Comparison of ENCODE assay signal across 11 cellular contexts in genomic region chr3:49352286-49352685, GRCh38. TPM values are rescaled to one million over a fixed set of nuclear protein-coding genes. Genes with fewer than 3 reads are reported as not detected.
DNase-seq lines count a peak whose midpoint lies in the region; ATAC-seq and TF ChIP-seq lines count a peak whose summit lies in the region.
"Had no signal": no experiment of that assay in that cellular context is flagged by ENCODE, and none has a peak within 500 bp of the region (broad histone marks: within the 10 kb centered on the region; RNA-seq: fewer than 3 reads in every experiment).

No MANE protein-coding gene starts in this region.

- peak overlapping the region in 5 of 6 donors; percentile 3 to 88 (median 47) for H3K27ac Mint-ChIP-seq in naive B cell
- H3K27ac Mint-ChIP-seq: activated naive CD4-positive, alpha-beta T cell treated with anti-CD3 and anti-CD28 coated beads, Interleukin-2, amount 10 ng/mL, durations not matched to agents 7 days and 5 days had no signal

- H3K4me1 ChIP-seq in right atrium auricular region = peaks cover 0 to 10% of the 10 kb centered on the region in 2 donors
- H3K4me1 ChIP-seq in upper lobe of right lung = peaks cover 51% of the 10 kb centered on the region

- H3K9me3 ChIP-seq in right atrium auricular region (no peaks in the 10 kb centered on the region), upper lobe of right lung (no peaks in the 10 kb centered on the region)

- DNase-seq in right atrium auricular region (ENCODE audit: low spot score) (no peak), Right ventricle myocardium inferior (ENCODE audit: missing footprints) (no peak), naive B cell (no peak), upper lobe of right lung (no peak)
- DNase-seq: activated naive CD4-positive, alpha-beta T cell treated with anti-CD3 and anti-CD28 coated beads, Interleukin-2, amount 10 ng/mL, durations not matched to agents 7 days and 5 days; effector CD8-positive, alpha-beta T cell; NCI-H1694 treated with DMSO at 0.1 percent for 48 hours had no signal

- no peaks in the 10 kb centered on the region for H3K27me3 ChIP-seq in right atrium auricular region
- H3K27me3 ChIP-seq in upper lobe of right lung = no peaks in the 10 kb centered on the region

- H3K36me3 ChIP-seq in right atrium auricular region = peaks cover 6% of the 10 kb centered on the region
- peaks cover 22% of the 10 kb centered on the region for H3K36me3 ChIP-seq in upper lobe of right lung

- peak overlapping the region in 6 of 8 donors; percentile 2 to 80 (median 66) for H3K4me3 Mint-ChIP-seq in naive B cell
- H3K4me3 Mint-ChIP-seq: activated naive CD4-positive, alpha-beta T cell treated with anti-CD3 and anti-CD28 coated beads, Interleukin-2, amount 10 ng/mL, durations not matched to agents 7 days and 5 days had no signal

- no peak for ATAC-seq in Right ventricle myocardium inferior
- ATAC-seq in naive B cell (ENCODE audit: low read depth in 2 of 2) = no peak
- peak; percentile 4 for ATAC-seq in upper lobe of right lung
- no peak for ATAC-seq in HG02973 (IDR thresholded peaks at IDR 0.05; ENCODE audit: unreplicated experiment)
- no peak for ATAC-seq in GM19351 (IDR thresholded peaks at IDR 0.05; ENCODE audit: unreplicated experiment)
- no peak for ATAC-seq in HG03469 (IDR thresholded peaks at IDR 0.05; ENCODE audit: unreplicated experiment)

- H3K36me3 Mint-ChIP-seq in naive B cell = peaks cover 0 to 6% of the 10 kb centered on the region in 2 donors

- peaks cover 24 to 69% (median 46%) of the 10 kb centered on the region in 3 donors for H3K4me1 Mint-ChIP-seq in naive B cell

- no peak overlapping the region for H3K4me3 ChIP-seq in right atrium auricular region
- H3K4me3 ChIP-seq in upper lobe of right lung = no peak overlapping the region

- TF ChIP-seq CTCF in right atrium auricular region (IDR thresholded peaks at IDR 0.05) (no peak), upper lobe of right lung (IDR thresholded peaks at IDR 0.05) (no peak)

- H3K27me3 Mint-ChIP-seq in naive B cell = no peaks in the 10 kb centered on the region
- H3K27me3 Mint-ChIP-seq: activated naive CD4-positive, alpha-beta T cell treated with anti-CD3 and anti-CD28 coated beads, Interleukin-2, amount 10 ng/mL, durations not matched to agents 7 days and 5 days had no signal

- intact Hi-C loops in Right ventricle myocardium inferior (cut with DNase I) = no loop called here
- intact Hi-C loops in upper lobe of right lung (cut with DNase I) = no loop called here

- peak overlapping the region; percentile 52 to 56 for H3K27ac ChIP-seq in right atrium auricular region
- peak overlapping the region; percentile 20 for H3K27ac ChIP-seq in cingulate gyrus (ENCODE audit: low read depth, low read length)
- peak overlapping the region; percentile 83 for H3K27ac ChIP-seq in upper lobe of right lung

- no peaks in the 10 kb centered on the region for H3K9me3 Mint-ChIP-seq in naive B cell
- H3K9me3 Mint-ChIP-seq: activated naive CD4-positive, alpha-beta T cell treated with anti-CD3 and anti-CD28 coated beads, Interleukin-2, amount 10 ng/mL, durations not matched to agents 7 days and 5 days had no signal

RNA-seq across cellular contexts. Expression of gene GPX1, which starts 5.9 kb away (rescaled TPM):
- total RNA-seq in right atrium auricular region (100 to 1,000 TPM; 121 to 276 TPM), Right ventricle myocardium inferior (136 TPM), upper lobe of right lung (415 TPM)
- 100 to 1,000 TPM; 289 to 380 (median 329) TPM for polyA plus RNA-seq in naive B cell (ENCODE audit: low read depth in 6 of 6)

RNA-seq across cellular contexts. Expression of gene USP4, which starts 12.4 kb away (rescaled TPM):
- total RNA-seq in right atrium auricular region (10 to 100 TPM in 1 of 2 donors, 1 to 10 TPM in 1; 9.8 to 13.5 TPM), Right ventricle myocardium inferior (39.4 TPM), upper lobe of right lung (69.6 TPM)
- 10 to 100 TPM; 52.5 to 81.7 (median 60.9) TPM for polyA plus RNA-seq in naive B cell (ENCODE audit: low read depth in 6 of 6)

RNA-seq across cellular contexts. Expression of gene RHOA, which starts 59.5 kb away (rescaled TPM):
- total RNA-seq in right atrium auricular region (100 to 1,000 TPM; 292 to 304 TPM), Right ventricle myocardium inferior (285 TPM), upper lobe of right lung (543 TPM)
- 1,000 to 10,000 TPM in 1 of 6 donors, 100 to 1,000 TPM in 5; 695 to 1,035 (median 800) TPM for polyA plus RNA-seq in naive B cell (ENCODE audit: low read depth in 6 of 6)

RNA-seq across cellular contexts. Expression of gene TCTA, which starts 59.9 kb away (rescaled TPM):
- total RNA-seq in right atrium auricular region = 10 to 100 TPM; 13.9 to 23.1 TPM
- 17.1 TPM for total RNA-seq in Right ventricle myocardium inferior
- 10 to 100 TPM; 45.9 to 99.9 (median 58.6) TPM for polyA plus RNA-seq in naive B cell (ENCODE audit: low read depth in 6 of 6)
- total RNA-seq in upper lobe of right lung = 38.1 TPM

Comparison
In these comparisons a context has a peak if more than half of its experiments do, and no peak if none do; other contexts are left out.
1. H3K27ac ChIP-seq: peak in every context shown above with its lines; median percentile 83 in upper lobe of right lung; 54 in right atrium auricular region; 20 in cingulate gyrus.